ENCODE assay signal across 22 cellular contexts in the genomic region with DNA sequence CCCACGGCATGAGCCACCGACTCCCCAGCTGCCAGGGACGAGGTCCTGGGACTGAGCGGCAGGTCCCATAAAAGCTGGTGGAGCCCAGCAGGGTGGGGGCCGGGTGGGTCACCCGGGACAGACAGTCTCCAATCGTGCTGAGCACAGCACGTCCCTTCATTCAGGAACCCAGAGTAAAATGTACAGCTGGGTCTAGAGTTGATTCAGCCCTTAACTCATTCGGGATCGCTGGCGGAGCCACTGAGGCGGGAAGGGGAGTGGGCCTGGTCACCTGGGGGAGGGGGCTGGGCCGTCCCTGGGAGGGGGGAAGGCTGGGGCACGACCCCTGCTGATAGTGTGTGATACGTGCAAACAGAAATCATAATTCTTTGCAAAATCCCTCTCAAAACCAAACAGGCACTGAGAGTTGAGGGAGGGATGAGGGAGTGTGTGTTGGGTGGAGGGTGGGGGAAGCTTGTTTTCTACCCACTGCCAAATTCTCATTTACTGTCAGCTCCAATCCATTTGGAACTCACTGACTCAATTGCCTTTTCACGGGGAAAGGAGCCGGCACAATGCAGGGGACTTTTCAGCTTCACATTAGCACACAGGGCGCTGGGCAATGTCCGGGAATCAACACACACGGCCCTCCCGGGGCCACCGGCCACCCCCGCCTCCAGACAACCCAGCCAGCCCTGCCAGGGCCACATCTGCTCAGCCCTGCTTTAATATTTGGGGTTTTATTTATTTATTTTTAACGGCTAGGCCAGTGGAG. TPM values are rescaled to one million over a fixed set of nuclear protein-coding genes. Genes with fewer than 3 reads are reported as not detected.
A peak's percentile ranks its signal among the peaks of the same experiment; 100 is the strongest.
DNase-seq lines count a peak whose midpoint lies in the region; ATAC-seq and TF ChIP-seq lines count a peak whose summit lies in the region.
"Had no signal": no experiment of that assay in that cellular context is flagged by ENCODE, and none has a peak within 500 bp of the region (broad histone marks: within the 10 kb centered on the region; RNA-seq: fewer than 3 reads in every experiment).

No MANE protein-coding gene starts in this region.

- H3K27me3 Mint-ChIP-seq in chondrocyte (ENCODE audit: low read depth) (peaks cover 41% of the 10 kb centered on the region), neural progenitor cell (ENCODE audit: insufficient read depth, low read depth) (peaks cover 13% of the 10 kb centered on the region)

- peaks cover 51% of the 10 kb centered on the region for H3K79me2 ChIP-seq in neural progenitor cell (ENCODE audit: low read depth)

- in situ Hi-C loops in gastrocnemius medialis (cut with MboI; ENCODE audit: low sequenced_read_pairs in 4 of 4): loop anchor here in 2 of 4 donors (25.0 kb wide), 1 partner anchor 95 kb away; no protein-coding TSS in a partner anchor

- H3K27ac Mint-ChIP-seq in chondrocyte (ENCODE audit: unreplicated experiment) (no peak overlapping the region), neural progenitor cell (no peak overlapping the region)
- H3K27ac Mint-ChIP-seq: CD4-positive, alpha-beta T cell; GM23338; IgD-negative memory B cell had no signal

- intact Hi-C loops in gastrocnemius medialis (cut with DNase I; ENCODE audit: low total_unique reads): no loop called here

- H3K9me3 Mint-ChIP-seq in chondrocyte (ENCODE audit: low read depth) (no peaks in the 10 kb centered on the region), neural progenitor cell (no peaks in the 10 kb centered on the region)
- H3K9me3 Mint-ChIP-seq: CD4-positive, alpha-beta T cell; GM23338; IgD-negative memory B cell had no signal

- TF ChIP-seq CTCF in chondrocyte (IDR thresholded peaks at IDR 0.05) (no peak), neural progenitor cell (IDR thresholded peaks at IDR 0.05) (no peak), gastrocnemius medialis (IDR thresholded peaks at IDR 0.05 in 4 of 5, conservative IDR thresholded peaks at IDR 0.05 in 1 of 5) (no peak)

- peaks cover 22% of the 10 kb centered on the region for H3F3A ChIP-seq in neural progenitor cell (ENCODE audit: low read depth)

- DNase-seq in NCI-H69 (lab: John Stamatoyannopoulos, UW) (peak; percentile 22), chondrocyte (ENCODE audit: low spot score) (peak; percentile 49), neural progenitor cell (ENCODE audit: low spot score) (peak; percentile 83), gastrocnemius medialis (no peak)
- DNase-seq: Caco-2; CD4-positive, alpha-beta T cell; DMS 273 treated with DMSO at 0.1 percent for 48 hours; DMS79 treated with DMSO at 0.1 percent for 48 hours; HCEC 1CT; NCI-H1417 treated with DMSO at 0.1 percent for 48 hours; NCI-H187; NCI-H446; PC-9; RPMI8226; SHP77 treated with DMSO at 0.1 percent for 48 hours had no signal

- H3K4me3 ChIP-seq in neural progenitor cell (no peak overlapping the region), gastrocnemius medialis (no peak overlapping the region)
- H3K4me3 ChIP-seq: BLaER1, GM23338, PC-9, SK-N-MC had no signal

- no peak overlapping the region for H3K9ac ChIP-seq in neural progenitor cell
- H3K9ac ChIP-seq: BLaER1 had no signal

- peaks cover 18% of the 10 kb centered on the region for H4K20me1 ChIP-seq in neural progenitor cell (ENCODE audit: low read depth)

- peaks cover 52% of the 10 kb centered on the region for H3K4me1 ChIP-seq in neural progenitor cell
- H3K4me1 ChIP-seq in gastrocnemius medialis: peaks cover 71 to 72% of the 10 kb centered on the region in 2 donors
- H3K4me1 ChIP-seq: BLaER1, Caco-2 had no signal

- H3K9me3 ChIP-seq in neural progenitor cell (ENCODE audit: low read depth) (no peaks in the 10 kb centered on the region), gastrocnemius medialis (no peaks in the 10 kb centered on the region)
- H3K9me3 ChIP-seq: BLaER1, Caco-2 had no signal

- no peak overlapping the region for H2AFZ ChIP-seq in neural progenitor cell (replicated peaks)
- H2AFZ ChIP-seq: GM23338, PC-9 had no signal

- TF ChIP-seq POLR2A in gastrocnemius medialis (IDR thresholded peaks at IDR 0.05): no peak

- no peaks in the 10 kb centered on the region for H3K36me3 ChIP-seq in neural progenitor cell
- H3K36me3 ChIP-seq in gastrocnemius medialis: no peaks in the 10 kb centered on the region
- H3K36me3 ChIP-seq: BLaER1 had no signal

- H3K4me3 Mint-ChIP-seq in chondrocyte (ENCODE audit: unreplicated experiment): no peak overlapping the region
- H3K4me3 Mint-ChIP-seq in neural progenitor cell: no peak overlapping the region
- H3K4me3 Mint-ChIP-seq: CD4-positive, alpha-beta T cell; GM23338; IgD-negative memory B cell had no signal

- ATAC-seq in gastrocnemius medialis: no peak
- ATAC-seq in GM21825 (IDR thresholded peaks at IDR 0.05; ENCODE audit: unreplicated experiment): no peak
- ATAC-seq in HG03095 (IDR thresholded peaks at IDR 0.05; ENCODE audit: unreplicated experiment): no peak
- no peak for ATAC-seq in HG03378 (IDR thresholded peaks at IDR 0.05; ENCODE audit: unreplicated experiment)
- ATAC-seq: GM23338 had no signal

- H3K4me2 ChIP-seq in neural progenitor cell: peak overlapping the region; percentile 65
- H3K4me2 ChIP-seq: BLaER1, GM23338, PC-9 had no signal

- H3K27ac ChIP-seq in neural progenitor cell: peak overlapping the region; percentile 48
- peak overlapping the region; percentile 73 to 85 (median 80) for H3K27ac ChIP-seq in gastrocnemius medialis
- H3K27ac ChIP-seq: BLaER1, PC-9, SK-N-MC had no signal

- H3K27me3 ChIP-seq in neural progenitor cell (no peaks in the 10 kb centered on the region), gastrocnemius medialis (no peaks in the 10 kb centered on the region)

- H3K36me3 Mint-ChIP-seq in chondrocyte (ENCODE audit: low read depth) (peaks cover 1% of the 10 kb centered on the region), neural progenitor cell (peaks cover 2% of the 10 kb centered on the region)
- H3K36me3 Mint-ChIP-seq: IgD-negative memory B cell had no signal

- H3K4me1 Mint-ChIP-seq in chondrocyte (ENCODE audit: low read depth) (no peaks in the 10 kb centered on the region), neural progenitor cell (peaks cover 51% of the 10 kb centered on the region)
- H3K4me1 Mint-ChIP-seq: IgD-negative memory B cell had no signal

RNA-seq across cellular contexts. Expression of gene CASZ1, which starts 13.8 kb away (rescaled TPM):
- total RNA-seq in chondrocyte (1.9 to 4.1 TPM (median 3.4 TPM) in 3 replicates), neural progenitor cell (ENCODE audit: low replicate concordance) (3.4 and 10.1 TPM in 2 replicates), gastrocnemius medialis (100 to 1,000 TPM in 1 of 4 donors, 10 to 100 TPM in 3; 19.1 to 121 (median 80.6) TPM)

Comparison
In these comparisons a context has a peak if more than half of its experiments do, and no peak if none do; other contexts are left out.
1. DNase-seq: peak in NCI-H69 (single experiment), chondrocyte (single experiment) and neural progenitor cell (single experiment); none in gastrocnemius medialis (0 of 2).